ENCODE assay signal across 1 cellular context in the genomic region with DNA sequence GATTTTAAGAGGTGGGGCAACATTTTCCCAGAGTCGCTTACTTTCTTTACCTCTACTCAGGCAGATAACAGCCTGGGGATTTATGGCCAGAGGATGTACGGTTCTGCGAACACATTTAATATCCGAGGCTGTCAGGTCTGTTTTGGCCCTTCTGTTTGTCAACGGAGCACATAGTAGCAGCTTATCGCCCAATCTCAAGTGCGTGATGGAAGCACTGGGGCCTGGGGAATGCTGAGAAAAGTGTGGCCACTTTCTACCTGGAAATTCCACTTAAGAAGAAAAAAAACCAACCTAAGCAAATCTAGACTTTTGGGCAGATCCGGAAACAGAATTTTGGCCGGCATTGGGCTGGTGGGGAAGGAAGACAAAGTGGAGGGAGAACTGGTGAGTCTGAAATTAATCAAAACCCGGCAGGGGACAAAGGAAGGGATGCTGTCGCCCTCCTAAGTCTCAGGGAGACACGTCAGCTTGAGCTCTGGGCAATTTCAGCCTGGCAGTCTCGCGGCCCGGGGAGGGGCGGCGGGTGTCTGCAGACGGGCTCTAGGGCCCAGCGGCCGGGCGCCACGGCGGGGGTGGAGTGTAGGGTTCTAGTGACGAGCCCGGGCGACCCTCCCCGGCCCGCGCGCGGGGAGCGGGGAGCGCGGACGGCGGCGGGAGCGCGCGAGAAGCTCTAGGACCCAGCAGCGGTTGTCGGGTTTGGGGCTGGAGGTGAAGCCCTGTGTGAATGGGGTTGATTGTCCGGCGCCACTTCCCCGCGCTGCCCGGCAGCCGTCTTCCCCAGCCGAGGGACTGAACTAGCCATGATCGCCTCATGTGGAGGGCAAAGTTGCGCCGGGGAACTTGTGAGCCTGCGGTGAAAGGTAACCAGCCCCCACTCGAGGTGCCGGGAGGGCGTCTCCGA.
TF ChIP-seq lines count a peak whose summit lies in the region.

A gene with protein sequence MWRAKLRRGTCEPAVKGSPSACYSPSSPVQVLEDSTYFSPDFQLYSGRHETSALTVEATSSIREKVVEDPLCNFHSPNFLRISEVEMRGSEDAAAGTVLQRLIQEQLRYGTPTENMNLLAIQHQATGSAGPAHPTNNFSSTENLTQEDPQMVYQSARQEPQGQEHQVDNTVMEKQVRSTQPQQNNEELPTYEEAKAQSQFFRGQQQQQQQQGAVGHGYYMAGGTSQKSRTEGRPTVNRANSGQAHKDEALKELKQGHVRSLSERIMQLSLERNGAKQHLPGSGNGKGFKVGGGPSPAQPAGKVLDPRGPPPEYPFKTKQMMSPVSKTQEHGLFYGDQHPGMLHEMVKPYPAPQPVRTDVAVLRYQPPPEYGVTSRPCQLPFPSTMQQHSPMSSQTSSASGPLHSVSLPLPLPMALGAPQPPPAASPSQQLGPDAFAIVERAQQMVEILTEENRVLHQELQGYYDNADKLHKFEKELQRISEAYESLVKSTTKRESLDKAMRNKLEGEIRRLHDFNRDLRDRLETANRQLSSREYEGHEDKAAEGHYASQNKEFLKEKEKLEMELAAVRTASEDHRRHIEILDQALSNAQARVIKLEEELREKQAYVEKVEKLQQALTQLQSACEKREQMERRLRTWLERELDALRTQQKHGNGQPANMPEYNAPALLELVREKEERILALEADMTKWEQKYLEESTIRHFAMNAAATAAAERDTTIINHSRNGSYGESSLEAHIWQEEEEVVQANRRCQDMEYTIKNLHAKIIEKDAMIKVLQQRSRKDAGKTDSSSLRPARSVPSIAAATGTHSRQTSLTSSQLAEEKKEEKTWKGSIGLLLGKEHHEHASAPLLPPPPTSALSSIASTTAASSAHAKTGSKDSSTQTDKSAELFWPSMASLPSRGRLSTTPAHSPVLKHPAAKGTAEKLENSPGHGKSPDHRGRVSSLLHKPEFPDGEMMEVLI (plus strand): TSS at position 656 of the 901 bp plus-strand sequence. CDS start 156 bp downstream, at position 812.

TF ChIP-seq in K562, 482 proteins besides CTCF, POLR2A, EP300 and RAD21 (continued from another document and continues in another):
- no peak for TF ChIP-seq NCOA6 (IDR thresholded peaks at IDR 0.05)
- peak; percentile 78 for TF ChIP-seq CCNT2 (IDR thresholded peaks at IDR 0.05; ENCODE audit: borderline replicate concordance, extremely low read depth, insufficient read length, low read depth, low read length)
- TF ChIP-seq HEY1 (CRISPR knock-in tag; IDR thresholded peaks at IDR 0.05; ENCODE audit: borderline replicate concordance): no peak
- TF ChIP-seq KDM4B (IDR thresholded peaks at IDR 0.05; ENCODE audit: borderline replicate concordance in 2 of 2, low read depth in 1 of 2): no peak
- TF ChIP-seq ZFP30 (CRISPR knock-in tag; IDR thresholded peaks at IDR 0.05; ENCODE audit: borderline replicate concordance): no peak
- 0 out of 2 replicates have a peak, but pooled peaks have one; percentile 66 for TF ChIP-seq HDAC2 (IDR thresholded peaks at IDR 0.05)
- TF ChIP-seq JUNB (CRISPR knock-in tag; conservative IDR thresholded peaks at IDR 0.05): no peak
- TF ChIP-seq BCOR (IDR thresholded peaks at IDR 0.05): no peak
- TF ChIP-seq, protein P1, sequence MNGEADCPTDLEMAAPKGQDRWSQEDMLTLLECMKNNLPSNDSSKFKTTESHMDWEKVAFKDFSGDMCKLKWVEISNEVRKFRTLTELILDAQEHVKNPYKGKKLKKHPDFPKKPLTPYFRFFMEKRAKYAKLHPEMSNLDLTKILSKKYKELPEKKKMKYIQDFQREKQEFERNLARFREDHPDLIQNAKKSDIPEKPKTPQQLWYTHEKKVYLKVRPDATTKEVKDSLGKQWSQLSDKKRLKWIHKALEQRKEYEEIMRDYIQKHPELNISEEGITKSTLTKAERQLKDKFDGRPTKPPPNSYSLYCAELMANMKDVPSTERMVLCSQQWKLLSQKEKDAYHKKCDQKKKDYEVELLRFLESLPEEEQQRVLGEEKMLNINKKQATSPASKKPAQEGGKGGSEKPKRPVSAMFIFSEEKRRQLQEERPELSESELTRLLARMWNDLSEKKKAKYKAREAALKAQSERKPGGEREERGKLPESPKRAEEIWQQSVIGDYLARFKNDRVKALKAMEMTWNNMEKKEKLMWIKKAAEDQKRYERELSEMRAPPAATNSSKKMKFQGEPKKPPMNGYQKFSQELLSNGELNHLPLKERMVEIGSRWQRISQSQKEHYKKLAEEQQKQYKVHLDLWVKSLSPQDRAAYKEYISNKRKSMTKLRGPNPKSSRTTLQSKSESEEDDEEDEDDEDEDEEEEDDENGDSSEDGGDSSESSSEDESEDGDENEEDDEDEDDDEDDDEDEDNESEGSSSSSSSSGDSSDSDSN (IDR thresholded peaks at IDR 0.05; ENCODE audit: borderline replicate concordance in 1 of 2, low read depth in 2 of 2, low read length in 2 of 2): 0 out of 4 replicates have a peak, but pooled peaks of 1 of the 2 experiments have one; percentile 31
- TF ChIP-seq BRF1 (IDR thresholded peaks at IDR 0.05; ENCODE audit: borderline replicate concordance, extremely low read depth, insufficient read length): no peak
- peak; percentile 73 for TF ChIP-seq ZEB2 (IDR thresholded peaks at IDR 0.05)
- no peak for TF ChIP-seq POLR2H (tag; IDR thresholded peaks at IDR 0.05; ENCODE audit: low read depth)
- TF ChIP-seq WHSC1 (IDR thresholded peaks at IDR 0.05; ENCODE audit: low read length): no peak
- TF ChIP-seq SPI1 (IDR thresholded peaks at IDR 0.05; ENCODE audit: borderline replicate concordance, low read depth, low read length): no peak
- TF ChIP-seq, protein P2, sequence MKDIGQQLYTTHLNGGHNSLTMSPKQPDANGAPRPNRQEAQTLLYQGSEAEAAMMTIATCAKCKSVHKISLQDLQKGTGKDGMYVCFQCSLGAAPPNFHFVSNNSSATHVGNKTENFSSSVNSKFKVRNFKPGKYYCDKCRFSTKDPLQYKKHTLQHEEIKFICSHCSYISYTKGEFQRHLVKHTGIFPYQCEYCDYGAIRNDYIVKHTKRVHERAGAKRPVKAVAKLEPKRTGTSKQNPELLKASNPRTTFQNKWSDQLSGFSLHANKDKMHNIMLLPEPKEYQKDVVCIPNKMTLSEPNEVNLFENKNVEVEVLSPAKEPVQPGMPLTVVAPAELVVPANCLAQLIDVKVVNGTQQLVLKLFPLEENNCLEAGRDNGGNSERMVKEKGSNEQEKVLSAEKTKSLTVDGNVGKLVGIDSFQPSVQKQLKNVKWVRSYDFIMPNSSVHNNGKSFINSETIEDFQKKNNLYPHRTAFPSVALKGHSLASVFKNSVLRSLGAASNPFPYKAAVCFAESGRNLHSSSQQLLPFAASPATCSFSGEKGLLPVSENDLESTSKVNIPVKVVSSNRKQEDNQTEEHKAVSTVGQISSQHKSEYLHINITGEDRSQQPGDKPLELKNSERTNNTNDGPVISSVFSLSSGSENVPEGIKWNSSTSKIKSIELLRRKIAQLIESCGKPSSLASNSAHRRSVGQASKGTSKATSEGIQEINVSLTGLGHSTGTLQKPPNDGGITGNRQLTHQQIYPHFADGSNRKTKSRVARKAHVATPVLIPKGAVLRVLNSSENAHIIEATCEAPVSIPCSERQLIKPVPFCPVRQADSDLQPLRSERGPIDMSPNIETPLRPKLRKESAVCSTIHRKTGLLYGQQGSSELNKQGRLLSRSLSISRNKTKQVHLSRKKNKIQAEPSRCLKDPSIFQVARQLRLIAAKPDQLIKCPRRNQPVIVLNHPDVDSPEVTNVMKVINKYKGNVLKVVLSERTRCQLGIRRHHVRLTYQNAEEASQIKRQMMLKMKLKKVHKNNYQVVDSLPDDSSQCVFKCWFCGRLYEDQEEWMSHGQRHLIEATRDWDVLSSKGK (CRISPR knock-in tag; IDR thresholded peaks at IDR 0.05): no peak
- TF ChIP-seq GABPB2 (CRISPR knock-in tag; conservative IDR thresholded peaks at IDR 0.05): no peak
- 0 out of 2 replicates have a peak, but pooled peaks have one; percentile 10 for TF ChIP-seq THRB (CRISPR knock-in tag; conservative IDR thresholded peaks at IDR 0.05)
- no peak for TF ChIP-seq ZNF830 (CRISPR knock-in tag; IDR thresholded peaks at IDR 0.05)
- TF ChIP-seq PYGO2 (tag; IDR thresholded peaks at IDR 0.05): no peak
- TF ChIP-seq ZNF589 (CRISPR knock-in tag; IDR thresholded peaks at IDR 0.05; ENCODE audit: low read depth): 0 out of 2 replicates have a peak, but pooled peaks have one; percentile 42
- TF ChIP-seq NR2C2 (CRISPR knock-in tag; IDR thresholded peaks at IDR 0.05): no peak
- peak; percentile 53; the same call in 1 of the 2 replicates for TF ChIP-seq NR2C2 (tag; IDR thresholded peaks at IDR 0.05)
- no peak for TF ChIP-seq MYBL2 (IDR thresholded peaks at IDR 0.05; ENCODE audit: low read depth)
- no peak for TF ChIP-seq MYBL2 (CRISPR knock-in tag; IDR thresholded peaks at IDR 0.05; ENCODE audit: borderline replicate concordance)
- TF ChIP-seq BDP1 (IDR thresholded peaks at IDR 0.05; ENCODE audit: insufficient read depth, insufficient read length): no peak
- no peak for TF ChIP-seq ZFP36 (IDR thresholded peaks at IDR 0.05; ENCODE audit: low read depth, low read length, partially characterized antibody)
- TF ChIP-seq PML (IDR thresholded peaks at IDR 0.05; ENCODE audit: low read length): peak; percentile 48; the same call in 1 of the 2 replicates
- TF ChIP-seq KAT7 (CRISPR knock-in tag; IDR thresholded peaks at IDR 0.05; ENCODE audit: borderline replicate concordance): no peak
- no peak for TF ChIP-seq CREBBP (IDR thresholded peaks at IDR 0.05; ENCODE audit: low read depth, low read length)
- TF ChIP-seq L3MBTL2 (IDR thresholded peaks at IDR 0.05): no peak; the same call in 1 of the 2 replicates
- TF ChIP-seq ZNF778 (CRISPR knock-in tag; IDR thresholded peaks at IDR 0.05): no peak
- peak in 1 of 2 experiments; percentile 36 for TF ChIP-seq E2F6 (IDR thresholded peaks at IDR 0.05; ENCODE audit: borderline replicate concordance in 1 of 2, extremely low read depth in 1 of 2, insufficient read depth in 1 of 2, insufficient read length in 1 of 2, low read depth in 1 of 2, low read length in 1 of 2, poor library complexity in 1 of 2, severe bottlenecking in 1 of 2)
- no peak for TF ChIP-seq BCLAF1 (IDR thresholded peaks at IDR 0.05; ENCODE audit: borderline replicate concordance in 1 of 2, control insufficient read depth in 1 of 2, low read depth in 2 of 2, low read length in 1 of 2)
- TF ChIP-seq ZBTB49 (CRISPR knock-in tag; IDR thresholded peaks at IDR 0.05; ENCODE audit: borderline replicate concordance): no peak
- TF ChIP-seq PTBP1 (IDR thresholded peaks at IDR 0.05; ENCODE audit: low read depth, low read length): no peak
- TF ChIP-seq ZNF75A (CRISPR knock-in tag; IDR thresholded peaks at IDR 0.05): no peak
- TF ChIP-seq CBFA2T3 (IDR thresholded peaks at IDR 0.05): no peak
- no peak for TF ChIP-seq MLX (CRISPR knock-in tag; conservative IDR thresholded peaks at IDR 0.05)
- TF ChIP-seq NFXL1 (CRISPR knock-in tag; IDR thresholded peaks at IDR 0.05): no peak
- TF ChIP-seq ZNF77 (CRISPR knock-in tag; IDR thresholded peaks at IDR 0.05): no peak
